25 cellular contexts compared by ENCODE assay signal in the genomic region with DNA sequence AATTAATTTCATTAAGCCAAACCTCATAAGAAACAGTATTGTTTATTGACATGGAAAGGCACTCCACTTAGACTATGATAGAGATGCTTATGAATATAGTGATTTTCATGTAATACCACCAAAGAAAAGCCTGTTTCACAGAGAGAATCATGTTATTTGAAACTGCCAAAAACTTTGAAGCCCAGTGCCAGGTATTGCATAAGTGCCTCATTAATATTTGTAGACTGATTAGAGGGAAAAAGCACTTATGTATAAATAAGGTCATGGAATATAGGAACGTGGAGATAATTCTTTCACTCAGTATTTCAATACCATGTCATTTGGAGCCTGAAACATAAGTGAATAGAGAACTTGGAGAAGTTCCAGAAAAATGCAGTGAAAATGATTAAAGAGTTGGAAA.
"Had no signal": no experiment of that assay in that cellular context is flagged by ENCODE, and none has a peak within 500 bp of the region (broad histone marks: within the 10 kb centered on the region; RNA-seq: fewer than 3 reads in every experiment).

No MANE protein-coding gene starts in this region.

- H3K4me3 ChIP-seq: pancreas, prostate gland, right lobe of liver, sigmoid colon, stomach, thoracic aorta, thyroid gland, tibial nerve, upper lobe of left lung, vagina had no signal

- ATAC-seq: naive thymus-derived CD8-positive, alpha-beta T cell; natural killer cell treated with Interleukin-12 subunit alpha and Interleukin-12 subunit beta and Interleukin-15 and Interleukin-18, amount 100 ng/mL, for 72 hours; pancreas; stimulated activated effector memory CD8-positive, alpha-beta T cell treated with anti-CD3 and anti-CD28 coated beads, Interleukin-12 subunit alpha, Interleukin-12 subunit beta, amount 100 ng/mL, for 72 hours; stimulated activated naive B cell treated with anti-CD40 and anti-IgM and Interleukin-4, amounts not matched to agents 10 μg/mL and 1 μg/mL and 100 μg/mL, for 72 hours had no signal

- DNase-seq: naive thymus-derived CD8-positive, alpha-beta T cell; nephron progenitor cell; pancreas; right cardiac atrium; right lobe of liver; sigmoid colon; small intestine; stimulated activated CD4-positive, alpha-beta T cell treated with anti-CD3 and anti-CD28 coated beads, Interleukin-15, amount 100 ng/mL, for 24 hours; stimulated activated CD4-positive, alpha-beta T cell treated with anti-CD3 and anti-CD28 coated beads, Interleukin-2, amount 100 ng/mL, for 24 hours; stimulated activated CD4-positive, alpha-beta T cell treated with anti-CD3 and anti-CD28 coated beads, Interleukin-2, amount 100 ng/mL, for 48 hours; stimulated activated CD4-positive, alpha-beta T cell treated with anti-CD3 and anti-CD28 coated beads, Interleukin-4, amount 100 ng/mL, for 24 hours; stimulated activated naive B cell treated with anti-CD40 and anti-IgM and Interleukin-4, amounts not matched to agents 10 μg/mL and 1 μg/mL and 100 μg/mL, for 72 hours; stimulated activated naive CD4-positive, alpha-beta T cell treated with Interleukin-2 at 50 U/mL for 16 hours; stomach; thyroid gland; trophoblast cell; upper lobe of left lung had no signal

- FAIRE-seq: pancreas, small intestine, urothelium cell line had no signal

- H3K27ac ChIP-seq: neutrophil, pancreas, prostate gland, right lobe of liver, sigmoid colon, stomach, thoracic aorta, thyroid gland, tibial nerve, upper lobe of left lung, vagina had no signal

- H3K9me3 ChIP-seq: neutrophil, pancreas, prostate gland, right lobe of liver, sigmoid colon, stomach, thoracic aorta, thyroid gland, tibial nerve, upper lobe of left lung, vagina had no signal

- H3K4me1 ChIP-seq: prostate gland, sigmoid colon, thyroid gland, upper lobe of left lung, vagina had no signal
